ENCODE assay signal across 20 cellular contexts in genomic region chr6:161140554-161140875, GRCh38.
DNase-seq lines count a peak whose midpoint lies in the region; ATAC-seq and TF ChIP-seq lines count a peak whose summit lies in the region.
"Had no signal": no experiment of that assay in that cellular context is flagged by ENCODE, and none has a peak within 500 bp of the region (broad histone marks: within the 10 kb centered on the region; RNA-seq: fewer than 3 reads in every experiment).

No MANE protein-coding gene starts in this region.

- H3K4me2 ChIP-seq in IMR-90 (ENCODE audit: low read depth, low read length) = no peak overlapping the region
- no peak overlapping the region for H3K4me2 ChIP-seq in hepatocyte

- no peak overlapping the region for H3K4me3 Mint-ChIP-seq in central memory CD8-positive, alpha-beta T cell
- H3K4me3 Mint-ChIP-seq in nephron progenitor cell = no peak overlapping the region
- H3K4me3 Mint-ChIP-seq: CD8-positive, alpha-beta memory T cell had no signal

- no peak overlapping the region for H4K8ac ChIP-seq in IMR-90 (ENCODE audit: low read depth in 2 of 2, low read length in 2 of 2)

- H3K9me1 ChIP-seq in IMR-90 (ENCODE audit: insufficient read depth, low read length) = peaks cover 9% of the 10 kb centered on the region; the same call in 1 of the 2 replicates

- H2BK120ac ChIP-seq in IMR-90 (ENCODE audit: low read depth, low read length) = no peak overlapping the region

- H2AFZ ChIP-seq in IMR-90 (replicated peaks; ENCODE audit: low read length, poor library complexity) (no peak overlapping the region), hepatocyte (no peak overlapping the region)

- no peak overlapping the region for H3K56ac ChIP-seq in IMR-90 (ENCODE audit: extremely low read depth, insufficient read depth, low read length)

- TF ChIP-seq CTCF in IMR-90 (conservative IDR thresholded peaks at IDR 0.05; ENCODE audit: low read depth, low read length) (no peak), nephron progenitor cell (IDR thresholded peaks at IDR 0.05) (no peak), hepatocyte (IDR thresholded peaks at IDR 0.05; ENCODE audit: poor library complexity) (no peak), tibial artery (IDR thresholded peaks at IDR 0.05) (no peak)

- no peak for TF ChIP-seq RAD21 in IMR-90 (IDR thresholded peaks at IDR 0.05; ENCODE audit: low read length)

- in situ Hi-C loops in IMR-90 (cut with MboI; ENCODE audit: low sequenced_read_pairs) = loop anchor here (10.0 kb wide), 1 partner anchor 234 kb away; no protein-coding TSS in a partner anchor

- H3K4me3 ChIP-seq in IMR-90 (ENCODE audit: insufficient read depth, low read depth, low read length) (no peak overlapping the region), hepatocyte (no peak overlapping the region), tibial artery (no peak overlapping the region)
- H3K4me3 ChIP-seq: HAP-1 had no signal

- intact Hi-C loops in IMR-90 (cut with micrococcal nuclease) = no loop called here
- intact Hi-C loops in tibial artery (cut with DNase I; ENCODE audit: low total_unique reads) = no loop called here

- no peak overlapping the region for H4K91ac ChIP-seq in IMR-90 (ENCODE audit: insufficient read depth, low read depth, low read length)

- no peak overlapping the region for H2BK15ac ChIP-seq in IMR-90 (ENCODE audit: low read depth, low read length)

- 0 out of 2 replicates have a peak, but pooled peaks cover 1% of the 10 kb centered on the region for H3K4me1 ChIP-seq in IMR-90 (ENCODE audit: control insufficient read depth, insufficient read depth, low read length)
- no peaks in the 10 kb centered on the region for H3K4me1 ChIP-seq in hepatocyte (ENCODE audit: insufficient read depth)
- H3K4me1 ChIP-seq in tibial artery = no peaks in the 10 kb centered on the region
- H3K4me1 ChIP-seq: HAP-1 had no signal

- TF ChIP-seq POLR2A in IMR-90 (IDR thresholded peaks at IDR 0.05; ENCODE audit: low read depth, low read length) = no peak

- no peak overlapping the region for H3K14ac ChIP-seq in IMR-90 (replicated peaks; ENCODE audit: low read depth, low read length)

- no peak overlapping the region for H2AK9ac ChIP-seq in IMR-90 (replicated peaks; ENCODE audit: low read depth, low read length, poor library complexity)

- H3K23ac ChIP-seq in IMR-90 (ENCODE audit: low read depth, low read length) = no peak overlapping the region

- H4K20me1 ChIP-seq in IMR-90 (ENCODE audit: insufficient read depth, low read length) (no peaks in the 10 kb centered on the region; the same call in 1 of the 2 replicates), hepatocyte (ENCODE audit: insufficient read depth, poor library complexity, severe bottlenecking) (no peaks in the 10 kb centered on the region)

- H3K79me2 ChIP-seq in hepatocyte = no peaks in the 10 kb centered on the region

- H3K4ac ChIP-seq in IMR-90 (ENCODE audit: low read depth, low read length) = no peak overlapping the region

- no peak overlapping the region for H4K5ac ChIP-seq in IMR-90 (ENCODE audit: low read depth, low read length)

- WGBS in IMR-90 (ENCODE audit: extremely low coverage in 2 of 2, insufficient read length in 1 of 2), 2 experiments = 96% methylated on average over 4 of the region's 10 CpGs; no CpG with 5 or more reads in 1 of the 2 experiments
- 91% methylated on average over 10 of the region's 10 CpGs for WGBS in hepatocyte (ENCODE audit: low lambda C conversion rate, missing lambda C conversion rate)

- no peak overlapping the region for H2BK5ac ChIP-seq in IMR-90 (ENCODE audit: low read depth, low read length, poor library complexity, severe bottlenecking)

- CTCF ChIA-PET in IMR-90 (lab: Yijun Ruan, JAX) = interaction anchor here (0.7 kb wide), 1 partner anchor 114 kb away, joined by 3 read pairs; no protein-coding TSS in a partner anchor

- H3K9me3 ChIP-seq in IMR-90 (ENCODE audit: control insufficient read depth, insufficient read depth, low read length) = no peaks in the 10 kb centered on the region
- no peaks in the 10 kb centered on the region for H3K9me3 ChIP-seq in hepatocyte (ENCODE audit: low read depth)
- no peaks in the 10 kb centered on the region for H3K9me3 ChIP-seq in tibial artery
- H3K9me3 ChIP-seq: HAP-1 had no signal

- H3K9me2 ChIP-seq in hepatocyte (replicated peaks; ENCODE audit: insufficient read depth) = no peaks in the 10 kb centered on the region

- H3K9me3 Mint-ChIP-seq in central memory CD8-positive, alpha-beta T cell = no peaks in the 10 kb centered on the region
- no peaks in the 10 kb centered on the region for H3K9me3 Mint-ChIP-seq in nephron progenitor cell
- H3K9me3 Mint-ChIP-seq: CD8-positive, alpha-beta memory T cell had no signal

- no peaks in the 10 kb centered on the region for H3K4me1 Mint-ChIP-seq in central memory CD8-positive, alpha-beta T cell
- H3K4me1 Mint-ChIP-seq in nephron progenitor cell = peaks cover 11% of the 10 kb centered on the region
- H3K4me1 Mint-ChIP-seq: CD8-positive, alpha-beta memory T cell had no signal

- peaks cover 6% of the 10 kb centered on the region for H3K36me3 Mint-ChIP-seq in central memory CD8-positive, alpha-beta T cell (ENCODE audit: insufficient read depth)
- H3K36me3 Mint-ChIP-seq in nephron progenitor cell (ENCODE audit: low read depth) = peaks cover 70% of the 10 kb centered on the region

- H3K27ac ChIP-seq in IMR-90 (ENCODE audit: insufficient read depth, low read length) (no peak overlapping the region), hepatocyte (no peak overlapping the region), tibial artery (no peak overlapping the region)
- H3K27ac ChIP-seq: 22Rv1, HL-60 had no signal

- 0 out of 2 replicates have a peak overlapping the region, but pooled peaks have one; percentile 3 for H2AK5ac ChIP-seq in IMR-90 (ENCODE audit: low read depth, low read length)

- no peaks in the 10 kb centered on the region for H3K79me1 ChIP-seq in IMR-90 (ENCODE audit: low read depth in 1 of 2, low read length in 2 of 2)

- H3K27me3 ChIP-seq in IMR-90 (ENCODE audit: control insufficient read depth, insufficient read depth, low read length) (no peaks in the 10 kb centered on the region), hepatocyte (no peaks in the 10 kb centered on the region), tibial artery (no peaks in the 10 kb centered on the region)

- dilution Hi-C loops in IMR-90 (cut with HindIII; ENCODE audit: low sequenced_read_pairs, unreplicated experiment) = no loop called here

- peaks cover 12% of the 10 kb centered on the region for H3K36me3 ChIP-seq in IMR-90 (ENCODE audit: control insufficient read depth, insufficient read depth, low read length)
- H3K36me3 ChIP-seq in hepatocyte (replicated peaks; ENCODE audit: insufficient read depth, low read depth) = no peaks in the 10 kb centered on the region
- peaks cover 4 to 58% (median 16%) of the 10 kb centered on the region in 3 donors for H3K36me3 ChIP-seq in tibial artery
- H3K36me3 ChIP-seq: HAP-1 had no signal

- peak overlapping the region; percentile 38 for H3K27ac Mint-ChIP-seq in central memory CD8-positive, alpha-beta T cell (ENCODE audit: low read depth)
- peak overlapping the region; percentile 57 for H3K27ac Mint-ChIP-seq in nephron progenitor cell
- H3K27ac Mint-ChIP-seq: CD8-positive, alpha-beta memory T cell had no signal

- no peaks in the 10 kb centered on the region for H3K27me3 Mint-ChIP-seq in central memory CD8-positive, alpha-beta T cell
- H3K27me3 Mint-ChIP-seq in nephron progenitor cell (ENCODE audit: low read depth, poor library complexity) = no peaks in the 10 kb centered on the region
- H3K27me3 Mint-ChIP-seq: CD8-positive, alpha-beta memory T cell had no signal

- no peak overlapping the region for H2BK20ac ChIP-seq in IMR-90 (ENCODE audit: low read depth, low read length)

- H3K18ac ChIP-seq in IMR-90 (ENCODE audit: low read depth, low read length) = no peak overlapping the region

- BruUV-seq in IMR-90 (replicated peaks; lab: Mats Ljungman, UMichigan) = no TSS peak

- H3K9ac ChIP-seq in IMR-90 (ENCODE audit: low read depth, low read length) = no peak overlapping the region

- no peak for ATAC-seq in IMR-90 (ENCODE audit: low read depth)
- ATAC-seq in central memory CD8-positive, alpha-beta T cell (replicated peaks; ENCODE audit: extremely low read depth, poor library complexity, severe bottlenecking) = no peak

- POLR2A ChIA-PET in IMR-90 (lab: Charles Lee; ENCODE audit: unreplicated experiment) = no interaction called here

- DNase-seq in NCI-H2029 (lab: John Stamatoyannopoulos, UW) (peak; percentile 36), NCI-H2029 treated with DMSO at 0.1 percent for 48 hours (lab: John Stamatoyannopoulos, UW) (no peak), IMR-90 (no peak), nephron progenitor cell (no peak), hepatocyte (ENCODE audit: low spot score) (no peak), tibial artery (no peak)
- no peak for DNase-seq in central memory CD8-positive, alpha-beta T cell (ENCODE audit: low spot score in 2 of 2)
- no peak for DNase-seq in activated naive CD4-positive, alpha-beta T cell (lab: John Stamatoyannopoulos, UW)
- DNase-seq: ACHN, C1 segment of cervical spinal cord, Calu3, DMS153, NCI-H1105, NCI-H2081 treated with DMSO at 0.1 percent for 48 hours, NCI-H524 treated with DMSO at 0.1 percent for 48 hours, Right ventricle myocardium superior had no signal

TF ChIP-seq in IMR-90, 13 proteins besides CTCF, POLR2A, EP300 and RAD21:
- no peak for TF ChIP-seq MXI1 (IDR thresholded peaks at IDR 0.05; ENCODE audit: borderline replicate concordance, low read depth, low read length)
- TF ChIP-seq, protein P1, sequence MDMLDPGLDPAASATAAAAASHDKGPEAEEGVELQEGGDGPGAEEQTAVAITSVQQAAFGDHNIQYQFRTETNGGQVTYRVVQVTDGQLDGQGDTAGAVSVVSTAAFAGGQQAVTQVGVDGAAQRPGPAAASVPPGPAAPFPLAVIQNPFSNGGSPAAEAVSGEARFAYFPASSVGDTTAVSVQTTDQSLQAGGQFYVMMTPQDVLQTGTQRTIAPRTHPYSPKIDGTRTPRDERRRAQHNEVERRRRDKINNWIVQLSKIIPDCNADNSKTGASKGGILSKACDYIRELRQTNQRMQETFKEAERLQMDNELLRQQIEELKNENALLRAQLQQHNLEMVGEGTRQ (IDR thresholded peaks at IDR 0.05; ENCODE audit: low read depth, low read length) = no peak
- no peak for TF ChIP-seq RCOR1 (IDR thresholded peaks at IDR 0.05; ENCODE audit: insufficient replicate concordance, low read length)
- TF ChIP-seq CHD1 (IDR thresholded peaks at IDR 0.05; ENCODE audit: low read depth, low read length) = no peak
- TF ChIP-seq MAZ (IDR thresholded peaks at IDR 0.05; ENCODE audit: borderline replicate concordance, low read depth, low read length) = no peak
- TF ChIP-seq RFX5 (IDR thresholded peaks at IDR 0.05; ENCODE audit: low read depth, low read length) = no peak
- no peak for TF ChIP-seq FOS (IDR thresholded peaks at IDR 0.05; ENCODE audit: low read depth, low read length)
- no peak for TF ChIP-seq CEBPB (IDR thresholded peaks at IDR 0.05; ENCODE audit: low read depth, low read length)
